ENCODE assay signal across 8 cellular contexts in genomic region chr10:128125944-128126764, GRCh38. TPM values are rescaled to one million over a fixed set of nuclear protein-coding genes. Genes with fewer than 3 reads are reported as not detected.
DNase-seq lines count a peak whose midpoint lies in the region; ATAC-seq and TF ChIP-seq lines count a peak whose summit lies in the region.

MKI67 (minus strand) TSS chr10:128126423; CDS start chr10:128125667, 756 bp downstream.

- TF ChIP-seq CTCF in CD14-positive monocyte (IDR thresholded peaks at IDR 0.05) (no peak), dorsolateral prefrontal cortex (IDR thresholded peaks at IDR 0.05 in 54 of 56, conservative IDR thresholded peaks at IDR 0.05 in 2 of 56; ENCODE audit: low read depth in 1 of 56, partially characterized antibody in 56 of 56) (peak in 3 of 56 donors; percentile 14 to 23 (median 20)), lower leg skin (IDR thresholded peaks at IDR 0.05) (no peak)

- H3K36me3 Mint-ChIP-seq in CD14-positive monocyte: no peaks in the 10 kb centered on the region

- no peak for TF ChIP-seq POLR2A in lower leg skin (IDR thresholded peaks at IDR 0.05)

- 1 to 2% methylated on average over 46 to 62 of the region's 95 CpGs for WGBS in lower leg skin, 2 donors

- peaks cover 0 to 3% (median 0%) of the 10 kb centered on the region in 3 donors for H3K27me3 Mint-ChIP-seq in CD14-positive monocyte (ENCODE audit: low read depth in 3 of 3)

- peaks cover 0 to 59% (median 44%) of the 10 kb centered on the region in 45 donors for H3K27me3 ChIP-seq in dorsolateral prefrontal cortex

- ATAC-seq in GM19372 (IDR thresholded peaks at IDR 0.05; ENCODE audit: low read depth, unreplicated experiment) (peak; percentile 77), HG03520 (IDR thresholded peaks at IDR 0.05; ENCODE audit: unreplicated experiment) (peak; percentile 76)

- no peaks in the 10 kb centered on the region for H3K9me3 Mint-ChIP-seq in CD14-positive monocyte

- no peak within 1 kb of the TSS for H3K27ac ChIP-seq in dorsolateral prefrontal cortex

- H3K4me1 Mint-ChIP-seq in CD14-positive monocyte: peaks cover 47% of the 10 kb centered on the region

- peak within 1 kb of the TSS; percentile 97 for H3K4me3 Mint-ChIP-seq in CD14-positive monocyte

- H3K4me3 ChIP-seq in dorsolateral prefrontal cortex (peak within 1 kb of the TSS; percentile 39 to 79 (median 62)), lower leg skin (ENCODE audit: low read depth, poor library complexity, severe bottlenecking) (peak within 1 kb of the TSS; percentile 34)

- H3K27ac Mint-ChIP-seq in CD14-positive monocyte: peak within 1 kb of the TSS in 6 of 7 donors; percentile 56 to 86 (median 80)

- intact Hi-C loops in CD14-positive monocyte (cut with micrococcal nuclease): loop anchor here (5.0 to 10.0 kb wide), 3 partner anchors 51 to 1339 kb away; partner anchors contain the start of gene MGMT (in 1 of the 2)
- intact Hi-C loops in dorsolateral prefrontal cortex (cut with DNase I): no loop called here
- intact Hi-C loops in lower leg skin (cut with DNase I; ENCODE audit: low total_unique reads): no loop called here

- DNase-seq in CD14-positive monocyte (ENCODE audit: low spot score) (peak; percentile 92), NCI-H748 treated with DMSO at 0.1 percent for 48 hours (lab: John Stamatoyannopoulos, UW) (peak; percentile 44), dorsolateral prefrontal cortex (peak; percentile 14 to 69 (median 57)), lower leg skin (ENCODE audit: low spot score in 2 of 2) (peak; percentile 84 to 95)
- DNase-seq in activated CD4-positive, alpha-beta T cell treated with anti-CD3 and anti-CD28 coated beads, Interleukin-2, amount 50 U/mL, for 24 hours (ENCODE audit: low read depth in 1 of 2, low spot score in 1 of 2): peak; percentile 75 to 88
- peak; percentile 90 for DNase-seq in stimulated activated CD4-positive, alpha-beta T cell treated with anti-CD3 and anti-CD28 coated beads, Interleukin-4, amount 100 ng/mL, for 24 hours

RNA-seq across cellular contexts. Expression of gene MKI67, which starts in this region (rescaled TPM):
- polyA plus RNA-seq in CD14-positive monocyte: under 1 TPM in 1 of 2 donors, not detected in 1; 0.02 TPM
- total RNA-seq in dorsolateral prefrontal cortex (1 to 10 TPM in 13 of 120 experiments, under 1 TPM in 88, not detected in 19; 0.03 to 5.4 (median 0.28) TPM), lower leg skin (1 to 10 TPM; 2.4 to 9.1 (median 4.2) TPM)

Comparison
In these comparisons a context has a peak if more than half of its experiments do, and no peak if none do; other contexts are left out.
1. Peak in DNase-seq in CD14-positive monocyte; RNA of the gene not detected or under 1 TPM.
2. intact Hi-C loops: an anchor here in CD14-positive monocyte (5.0 to 10.0 kb wide); none called in dorsolateral prefrontal cortex and lower leg skin.